Comparison of ENCODE assay signal across 8 cellular contexts in the genomic region with DNA sequence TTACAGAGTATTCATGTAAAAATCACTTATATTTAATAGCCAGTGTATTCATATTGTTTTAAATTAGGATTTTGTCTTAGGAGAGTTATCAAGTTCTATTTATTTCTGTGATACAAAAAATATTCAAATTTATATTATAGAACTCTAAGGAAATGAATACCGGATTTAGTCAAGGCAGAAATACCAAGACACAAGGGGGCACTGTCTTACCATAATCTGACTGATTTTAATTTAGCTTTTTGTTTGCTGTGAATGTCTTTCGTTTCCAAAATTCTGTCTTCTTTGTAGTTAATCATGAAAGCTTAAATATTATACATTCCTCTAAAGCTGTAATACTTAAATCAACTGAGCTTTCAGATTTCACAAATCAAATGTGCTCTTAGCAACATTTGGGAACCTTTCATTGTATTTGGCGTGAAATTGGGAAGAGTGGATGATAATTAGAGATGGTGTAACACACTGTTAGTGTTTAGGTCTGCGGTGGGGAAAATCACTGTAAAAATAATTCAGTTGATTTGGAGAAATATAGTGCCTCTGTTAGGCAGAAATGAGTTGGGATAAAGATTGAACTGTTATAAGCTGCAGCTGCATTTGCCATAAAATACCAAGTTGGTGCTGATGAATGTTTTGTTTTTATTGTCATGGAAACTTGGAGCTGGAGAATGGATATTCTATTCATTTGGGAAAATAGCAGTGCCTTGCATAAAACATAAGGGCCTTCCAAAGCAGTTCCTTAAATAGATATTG.
DNase-seq lines count a peak whose midpoint lies in the region; ATAC-seq and TF ChIP-seq lines count a peak whose summit lies in the region.

No MANE protein-coding gene starts in this region.

- peaks cover 0 to 18% (median 7%) of the 10 kb centered on the region in 11 donors for H3K9me3 Mint-ChIP-seq in naive thymus-derived CD4-positive, alpha-beta T cell

- peaks cover 9 to 58% (median 18%) of the 10 kb centered on the region in 3 donors for H3K4me1 ChIP-seq in esophagus squamous epithelium
- H3K4me1 ChIP-seq in naive thymus-derived CD4-positive, alpha-beta T cell (ENCODE audit: control insufficient read depth in 2 of 2, insufficient read depth in 2 of 2, low read length in 2 of 2), result no peaks in the 10 kb centered on the region

- no peak for TF ChIP-seq POLR2A in esophagus squamous epithelium (IDR thresholded peaks at IDR 0.05)

- no peak for ATAC-seq in naive thymus-derived CD4-positive, alpha-beta T cell
- ATAC-seq in HG02763 (IDR thresholded peaks at IDR 0.05; ENCODE audit: unreplicated experiment), result no peak

- H3K36me3 Mint-ChIP-seq in naive thymus-derived CD4-positive, alpha-beta T cell, result peaks cover 9 to 29% (median 21%) of the 10 kb centered on the region in 5 donors

- no peaks in the 10 kb centered on the region for H3K27me3 Mint-ChIP-seq in naive thymus-derived CD4-positive, alpha-beta T cell

- CTCF ChIA-PET in naive thymus-derived CD4-positive, alpha-beta T cell (lab: Charles Lee), result interaction anchor here (0.5 to 2.2 kb wide), 7 partner anchors 9 to 381 kb away, joined by 3 to 17 read pairs (median 4); no protein-coding TSS in a partner anchor

- TF ChIP-seq CTCF in esophagus squamous epithelium (IDR thresholded peaks at IDR 0.05), result peak; percentile 49 to 76 (median 74)

- no peaks in the 10 kb centered on the region for H3K27me3 ChIP-seq in esophagus squamous epithelium
- H3K27me3 ChIP-seq in naive thymus-derived CD4-positive, alpha-beta T cell (ENCODE audit: control insufficient read depth in 2 of 2, insufficient read depth in 2 of 2, low read length in 2 of 2), result no peaks in the 10 kb centered on the region

- H3K27ac Mint-ChIP-seq in naive thymus-derived CD4-positive, alpha-beta T cell, result peak overlapping the region in 1 of 9 donors; percentile 14

- H3K4me1 Mint-ChIP-seq in naive thymus-derived CD4-positive, alpha-beta T cell, result peaks cover 6 to 18% (median 12%) of the 10 kb centered on the region in 7 donors

- POLR2A ChIA-PET in naive thymus-derived CD4-positive, alpha-beta T cell (lab: Charles Lee), result no interaction called here

- H3K36me3 ChIP-seq in esophagus squamous epithelium, result peaks cover 0 to 4% (median 0%) of the 10 kb centered on the region in 3 donors
- peaks cover 0 to under 1% (median 0%) of the 10 kb centered on the region in 3 experiments for H3K36me3 ChIP-seq in naive thymus-derived CD4-positive, alpha-beta T cell (ENCODE audit: control insufficient read depth in 2 of 3, insufficient read depth in 3 of 3, low read length in 3 of 3)

- peak overlapping the region in 2 of 4 donors; percentile 23 to 29 for H3K27ac ChIP-seq in esophagus squamous epithelium
- no peak overlapping the region for H3K27ac ChIP-seq in naive thymus-derived CD4-positive, alpha-beta T cell (ENCODE audit: low read depth, low read length)

- H3K9me3 ChIP-seq in esophagus squamous epithelium, result peaks cover 0 to 4% (median 0%) of the 10 kb centered on the region in 3 donors
- H3K9me3 ChIP-seq in naive thymus-derived CD4-positive, alpha-beta T cell (ENCODE audit: control insufficient read depth in 2 of 3, low read length in 3 of 3), result peaks cover 0 to 2% (median under 1%) of the 10 kb centered on the region in 3 experiments

- H3K4me3 ChIP-seq in esophagus squamous epithelium, result peak overlapping the region in 2 of 4 donors; percentile 19 to 40
- H3K4me3 ChIP-seq in naive thymus-derived CD4-positive, alpha-beta T cell (ENCODE audit: low read length), result no peak overlapping the region

- intact Hi-C loops in esophagus squamous epithelium (cut with DNase I), result loop anchor here (5.0 kb wide), 1 partner anchor 161 kb away; no protein-coding TSS in a partner anchor
- intact Hi-C loops in naive thymus-derived CD4-positive, alpha-beta T cell (cut with micrococcal nuclease), result loop anchor here (1.0 to 10.0 kb wide), 4 partner anchors 66 to 652 kb away; no protein-coding TSS in a partner anchor

- DNase-seq in DMS153 (lab: John Stamatoyannopoulos, UW) (peak; percentile 2), Kasumi-1 (lab: John Stamatoyannopoulos, UW) (peak; percentile 74 to 78), RPMI7951 (ENCODE audit: low read depth) (peak; percentile 57), esophagus squamous epithelium (lab: John Stamatoyannopoulos, UW) (no peak)
- peak in 5 of 9 donors; percentile 14 to 35 (median 16) for DNase-seq in naive thymus-derived CD4-positive, alpha-beta T cell
- no peak for DNase-seq in central memory CD4-positive, alpha-beta T cell
- no peak for DNase-seq in activated T-cell treated with anti-CD3 and anti-CD28 coated beads, Interleukin-2, amount 50 U/mL, for 1 hour

- WGBS in esophagus squamous epithelium, 2 donors, result 12 to 14% methylated on average over 4 of the region's 4 CpGs

- no peak overlapping the region for H3K4me3 Mint-ChIP-seq in naive thymus-derived CD4-positive, alpha-beta T cell

Comparison
In these comparisons a context has a peak if more than half of its experiments do, and no peak if none do; other contexts are left out.
1. DNase-seq: peak in DMS153 (single experiment), Kasumi-1 (2 of 2), RPMI7951 (single experiment) and naive thymus-derived CD4-positive, alpha-beta T cell (5 of 9); none in esophagus squamous epithelium (single experiment), central memory CD4-positive, alpha-beta T cell (single experiment) and activated T-cell treated with anti-CD3 and anti-CD28 coated beads, Interleukin-2, amount 50 U/mL, for 1 hour (single experiment).